ENCODE assay signal across 11 cellular contexts in genomic region chr17:59357929-59358328, GRCh38. TPM values are rescaled to one million over a fixed set of nuclear protein-coding genes. Genes with fewer than 3 reads are reported as not detected.
DNase-seq lines count a peak whose midpoint lies in the region; ATAC-seq and TF ChIP-seq lines count a peak whose summit lies in the region.
"Had no signal": no experiment of that assay in that cellular context is flagged by ENCODE, and none has a peak within 500 bp of the region (broad histone marks: within the 10 kb centered on the region; RNA-seq: fewer than 3 reads in every experiment).

No MANE protein-coding gene starts in this region.

- no peaks in the 10 kb centered on the region for H3K9me2 ChIP-seq in Karpas-422 (replicated peaks; ENCODE audit: insufficient read depth, low read length)

- peak; percentile 36 for DNase-seq in activated CD4-positive, alpha-beta T cell treated with anti-CD3 and anti-CD28 coated beads for 48 hours
- DNase-seq in activated CD4-positive, alpha-beta T cell treated with anti-CD3 and anti-CD28 coated beads for 1 hour = no peak
- no peak for DNase-seq in activated CD8-positive, alpha-beta T cell treated with anti-CD3 and anti-CD28 coated beads, Interleukin-2, amount 10 ng/mL, durations not matched to agents 7 days and 5 days
- no peak for DNase-seq in right atrium auricular region (ENCODE audit: low spot score)
- DNase-seq in stromal cell of bone marrow (ENCODE audit: low read depth) = peak; percentile 54
- no peak for DNase-seq in Karpas-422
- DNase-seq in natural killer cell = no peak
- no peak for DNase-seq in 8988T
- DNase-seq: left colon, NCI-H2227 treated with DMSO at 0.1 percent for 48 hours had no signal

- no peaks in the 10 kb centered on the region for H3K79me2 ChIP-seq in Karpas-422 (ENCODE audit: low read length)

- peaks cover 15% of the 10 kb centered on the region for H4K20me1 ChIP-seq in Karpas-422 (ENCODE audit: insufficient read depth, low read depth, low read length)

- no peaks in the 10 kb centered on the region for H3K27me3 Mint-ChIP-seq in activated CD8-positive, alpha-beta T cell treated with anti-CD3 and anti-CD28 coated beads, Interleukin-2, amount 10 ng/mL, durations not matched to agents 7 days and 5 days (ENCODE audit: low read depth)
- H3K27me3 Mint-ChIP-seq in natural killer cell (ENCODE audit: low read depth in 2 of 2) = no peaks in the 10 kb centered on the region

- peak overlapping the region; percentile 1 for H3K27ac Mint-ChIP-seq in activated CD8-positive, alpha-beta T cell treated with anti-CD3 and anti-CD28 coated beads, Interleukin-2, amount 10 ng/mL, durations not matched to agents 7 days and 5 days
- no peak overlapping the region for H3K27ac Mint-ChIP-seq in natural killer cell

- H3K4me1 Mint-ChIP-seq in activated CD8-positive, alpha-beta T cell treated with anti-CD3 and anti-CD28 coated beads, Interleukin-2, amount 10 ng/mL, durations not matched to agents 7 days and 5 days (ENCODE audit: low read depth) = peaks cover 75% of the 10 kb centered on the region
- H3K4me1 Mint-ChIP-seq in natural killer cell = peaks cover 28 to 52% of the 10 kb centered on the region in 2 donors

- CTCF ChIA-PET in activated CD8-positive, alpha-beta T cell treated with anti-CD3 and anti-CD28 coated beads, Interleukin-2, amount 10 ng/mL, durations not matched to agents 7 days and 5 days (lab: Charles Lee) = no interaction called here

- H3K36me3 ChIP-seq in right atrium auricular region (no peaks in the 10 kb centered on the region), Karpas-422 (ENCODE audit: insufficient read depth, low read length) (no peaks in the 10 kb centered on the region)

- no peak overlapping the region for H2AFZ ChIP-seq in Karpas-422 (ENCODE audit: low read length)

- no peak for TF ChIP-seq CTCF in right atrium auricular region (IDR thresholded peaks at IDR 0.05)
- TF ChIP-seq CTCF in natural killer cell (IDR thresholded peaks at IDR 0.05) = no peak

- intact Hi-C loops in natural killer cell (cut with micrococcal nuclease) = no loop called here

- H3K9ac ChIP-seq in Karpas-422 (ENCODE audit: low read length) = no peak overlapping the region

- H3K27ac ChIP-seq in right atrium auricular region = peak overlapping the region; percentile 50 to 72
- H3K27ac ChIP-seq in Karpas-422 (ENCODE audit: low read length) = no peak overlapping the region
- H3K27ac ChIP-seq: A549 had no signal

- H3K4me2 ChIP-seq in Karpas-422 (ENCODE audit: low read depth, low read length, poor library complexity, severe bottlenecking) = no peak overlapping the region
- H3K4me2 ChIP-seq: A549 had no signal

- ATAC-seq in activated CD8-positive, alpha-beta T cell treated with anti-CD3 and anti-CD28 coated beads, Interleukin-2, amount 10 ng/mL, durations not matched to agents 7 days and 5 days = no peak
- no peak for ATAC-seq in natural killer cell
- ATAC-seq: left colon had no signal

- H3K4me1 ChIP-seq in right atrium auricular region (peaks cover 0 to 85% of the 10 kb centered on the region in 2 donors), Karpas-422 (ENCODE audit: low read length) (peaks cover 12% of the 10 kb centered on the region)

- no peaks in the 10 kb centered on the region for H3K9me3 ChIP-seq in right atrium auricular region
- no peaks in the 10 kb centered on the region for H3K9me3 ChIP-seq in Karpas-422 (ENCODE audit: low read length)
- H3K9me3 ChIP-seq: A549 had no signal

- H3K4me3 ChIP-seq in right atrium auricular region (no peak overlapping the region), Karpas-422 (ENCODE audit: low read length) (no peak overlapping the region)
- H3K4me3 ChIP-seq: A549 had no signal

- H3K4me3 Mint-ChIP-seq in activated CD8-positive, alpha-beta T cell treated with anti-CD3 and anti-CD28 coated beads, Interleukin-2, amount 10 ng/mL, durations not matched to agents 7 days and 5 days = no peak overlapping the region
- H3K4me3 Mint-ChIP-seq in natural killer cell = no peak overlapping the region

- H3K36me3 Mint-ChIP-seq in activated CD8-positive, alpha-beta T cell treated with anti-CD3 and anti-CD28 coated beads, Interleukin-2, amount 10 ng/mL, durations not matched to agents 7 days and 5 days (ENCODE audit: low read depth) = peaks cover 55% of the 10 kb centered on the region
- H3K36me3 Mint-ChIP-seq in natural killer cell = no peaks in the 10 kb centered on the region

- POLR2A ChIA-PET in activated CD8-positive, alpha-beta T cell treated with anti-CD3 and anti-CD28 coated beads, Interleukin-2, amount 10 ng/mL, durations not matched to agents 7 days and 5 days (lab: Charles Lee) = no interaction called here

- H3K9me3 Mint-ChIP-seq in activated CD8-positive, alpha-beta T cell treated with anti-CD3 and anti-CD28 coated beads, Interleukin-2, amount 10 ng/mL, durations not matched to agents 7 days and 5 days (ENCODE audit: insufficient read depth) = peaks cover 8% of the 10 kb centered on the region
- no peaks in the 10 kb centered on the region for H3K9me3 Mint-ChIP-seq in natural killer cell

- H3K27me3 ChIP-seq in right atrium auricular region = no peaks in the 10 kb centered on the region
- no peaks in the 10 kb centered on the region for H3K27me3 ChIP-seq in Karpas-422 (ENCODE audit: low read length)

RNA-seq across cellular contexts. Expression of gene YPEL2, which starts 26.5 kb away (rescaled TPM):
- 1 to 10 TPM; 9.0 to 10.0 TPM for total RNA-seq in activated CD8-positive, alpha-beta T cell treated with anti-CD3 and anti-CD28 coated beads, Interleukin-2, amount 10 ng/mL, durations not matched to agents 7 days and 5 days
- total RNA-seq in right atrium auricular region (10 to 100 TPM; 28.3 to 34.1 TPM), natural killer cell (10 to 100 TPM; 30.5 to 35.6 (median 33.5) TPM)
- 3.5 and 6.1 TPM in 2 replicates for total RNA-seq in Karpas-422 (2014; rRNA removed; shearing (Covaris generic); ENCODE audit: low replicate concordance)

Comparison
In these comparisons a context has a peak if more than half of its experiments do, and no peak if none do; other contexts are left out.
1. DNase-seq: peak in activated CD4-positive, alpha-beta T cell treated with anti-CD3 and anti-CD28 coated beads for 48 hours (single experiment) and stromal cell of bone marrow (single experiment); none in activated CD4-positive, alpha-beta T cell treated with anti-CD3 and anti-CD28 coated beads for 1 hour (single experiment), activated CD8-positive, alpha-beta T cell treated with anti-CD3 and anti-CD28 coated beads, Interleukin-2, amount 10 ng/mL, durations not matched to agents 7 days and 5 days (single experiment), right atrium auricular region (single experiment), Karpas-422 (single experiment), natural killer cell (single experiment) and 8988T (single experiment).